Comparison of ENCODE assay signal across 8 cellular contexts in the genomic region with DNA sequence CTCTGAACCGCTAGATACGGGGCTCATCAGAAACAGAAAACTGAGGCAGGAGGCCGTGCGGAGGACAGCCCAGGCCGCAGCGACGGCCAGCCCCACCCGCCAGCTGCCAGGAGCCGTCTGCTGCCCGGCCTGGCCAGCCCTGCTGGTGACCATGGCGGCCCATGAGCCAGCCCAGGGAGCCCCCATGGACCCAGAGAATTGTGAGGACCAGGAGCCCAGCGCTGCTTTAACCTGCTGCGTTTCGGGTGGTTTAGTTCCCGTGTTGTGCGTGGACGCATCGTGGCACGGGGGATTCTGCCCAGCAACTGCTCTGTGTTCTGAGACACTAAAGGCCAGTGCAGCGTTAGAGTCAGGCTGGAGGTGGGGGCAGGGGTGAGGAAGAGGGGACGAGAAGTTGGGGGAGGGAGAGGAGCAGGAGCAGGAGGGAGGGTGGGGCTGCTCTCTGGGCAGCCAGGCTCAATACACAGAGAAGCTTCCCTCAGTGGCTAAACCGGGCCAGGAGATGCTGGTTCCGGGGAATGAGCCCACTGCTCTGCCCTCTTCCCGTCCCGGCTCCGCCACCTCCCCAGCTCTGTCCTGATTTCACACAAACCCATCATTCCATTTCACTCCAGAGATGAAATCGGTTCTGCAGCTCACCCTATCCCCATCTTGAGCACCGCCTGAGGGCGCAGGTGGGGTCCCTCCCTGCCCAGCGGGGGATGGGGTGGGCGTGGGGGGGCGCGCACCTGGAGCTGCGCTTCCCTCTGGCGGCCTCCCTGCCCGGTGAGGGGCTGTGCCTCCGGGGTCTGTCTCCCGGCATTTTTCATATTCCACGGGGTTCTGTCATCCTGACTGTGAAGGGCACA. TPM values are rescaled to one million over a fixed set of nuclear protein-coding genes. Genes with fewer than 3 reads are reported as not detected.
A peak's percentile ranks its signal among the peaks of the same experiment; 100 is the strongest.
DNase-seq lines count a peak whose midpoint lies in the region; ATAC-seq and TF ChIP-seq lines count a peak whose summit lies in the region.

No MANE protein-coding gene starts in this region.

- no peak overlapping the region for H3K4me2 ChIP-seq in PC-9

- intact Hi-C loops in dorsolateral prefrontal cortex (cut with DNase I): no loop called here
- intact Hi-C loops in PC-9 (cut with micrococcal nuclease; ENCODE audit: unreplicated experiment): no loop called here

- POLR2A ChIA-PET in BJ (lab: Charles Lee) (no interaction called here), PC-9 (lab: Charles Lee; ENCODE audit: unreplicated experiment) (interaction anchor here (0.6 kb wide), 1 partner anchor 240 kb away, joined by 4 read pairs; no protein-coding TSS in a partner anchor)

- peaks cover 3% of the 10 kb centered on the region for H3K9me3 Mint-ChIP-seq in natural killer cell treated with Interleukin-12 subunit alpha and Interleukin-12 subunit beta and Interleukin-15 and Interleukin-18, amount 100 ng/mL, for 72 hours

- no peaks in the 10 kb centered on the region for H3F3A ChIP-seq in PC-9 (ENCODE audit: insufficient read depth, low read depth)

- H3K79me2 ChIP-seq in PC-9 (ENCODE audit: low read depth): no peaks in the 10 kb centered on the region

- no peaks in the 10 kb centered on the region for H4K20me1 ChIP-seq in PC-9 (ENCODE audit: insufficient read depth)

- no TSS peak for BruUV-seq in PC-9 (replicated peaks; lab: Mats Ljungman, UMichigan)

- TF ChIP-seq CTCF in BJ (IDR thresholded peaks at IDR 0.05; ENCODE audit: insufficient read depth, low read depth, low read length) (no peak), NB4 (IDR thresholded peaks at IDR 0.05; ENCODE audit: low read depth, low read length) (no peak), dorsolateral prefrontal cortex (IDR thresholded peaks at IDR 0.05 in 54 of 56, conservative IDR thresholded peaks at IDR 0.05 in 2 of 56; ENCODE audit: low read depth in 1 of 56, partially characterized antibody in 56 of 56) (no peak), PC-9 (conservative IDR thresholded peaks at IDR 0.05) (no peak)

- ATAC-seq in natural killer cell treated with Interleukin-12 subunit alpha and Interleukin-12 subunit beta and Interleukin-15 and Interleukin-18, amount 100 ng/mL, for 72 hours: no peak

- peaks cover 1% of the 10 kb centered on the region; the same call in 1 of the 2 replicates for H3K27me3 ChIP-seq in BJ (ENCODE audit: control insufficient read depth, insufficient read depth, low read length)
- peaks cover 0 to 40% (median 0%) of the 10 kb centered on the region in 45 donors for H3K27me3 ChIP-seq in dorsolateral prefrontal cortex
- peaks cover 100% of the 10 kb centered on the region for H3K27me3 ChIP-seq in PC-9 (ENCODE audit: insufficient read depth, low read depth)

- H2AFZ ChIP-seq in PC-9: no peak overlapping the region

- TF ChIP-seq POLR2A in NB4 (IDR thresholded peaks at IDR 0.05; ENCODE audit: extremely low read depth, insufficient read length): no peak

- no peaks in the 10 kb centered on the region for H3K4me1 ChIP-seq in PC-9 (replicated peaks; ENCODE audit: insufficient read depth)

- H3K36me3 ChIP-seq in BJ (ENCODE audit: control insufficient read depth, insufficient read depth, low read length) (no peaks in the 10 kb centered on the region), PC-9 (ENCODE audit: low read depth) (no peaks in the 10 kb centered on the region)

- CTCF ChIA-PET in BJ (lab: Yijun Ruan, JAX) (no interaction called here), PC-9 (lab: Charles Lee) (interaction anchor here (0.6 kb wide), 1 partner anchor 241 kb away, joined by 3 read pairs; no protein-coding TSS in a partner anchor)

- H3K4me1 Mint-ChIP-seq in natural killer cell treated with Interleukin-12 subunit alpha and Interleukin-12 subunit beta and Interleukin-15 and Interleukin-18, amount 100 ng/mL, for 72 hours (ENCODE audit: low read depth in 2 of 2): peaks cover 11 to 17% of the 10 kb centered on the region in 2 donors

- DNase-seq in BJ (ENCODE audit: low read depth): no peak
- DNase-seq in NB4 (ENCODE audit: low read depth): no peak
- no peak for DNase-seq in dorsolateral prefrontal cortex
- DNase-seq in natural killer cell treated with Interleukin-12 subunit alpha and Interleukin-12 subunit beta and Interleukin-15 and Interleukin-18, amount 100 ng/mL, for 72 hours (ENCODE audit: low spot score): no peak
- DNase-seq in PC-9: no peak
- no peak for DNase-seq in SIG-M5 (lab: John Stamatoyannopoulos, UW)
- no peak for DNase-seq in activated effector memory CD4-positive, alpha-beta T cell treated with anti-CD3 and anti-CD28 coated beads, Interleukin-2, amount 50 U/mL, for 16 hours
- no peak for DNase-seq in NCI-H1694 (lab: John Stamatoyannopoulos, UW)

- peak overlapping the region; percentile 58 for H3K4me3 ChIP-seq in BJ (ENCODE audit: low read depth, low read length)
- peak overlapping the region; percentile 50 for H3K4me3 ChIP-seq in NB4 (ENCODE audit: low read depth, low read length)
- peak overlapping the region; percentile 6 to 80 (median 62) for H3K4me3 ChIP-seq in dorsolateral prefrontal cortex
- no peak overlapping the region for H3K4me3 ChIP-seq in PC-9

- H3K27me3 Mint-ChIP-seq in natural killer cell treated with Interleukin-12 subunit alpha and Interleukin-12 subunit beta and Interleukin-15 and Interleukin-18, amount 100 ng/mL, for 72 hours: peaks cover 0 to 2% of the 10 kb centered on the region in 2 donors

- H3K36me3 Mint-ChIP-seq in natural killer cell treated with Interleukin-12 subunit alpha and Interleukin-12 subunit beta and Interleukin-15 and Interleukin-18, amount 100 ng/mL, for 72 hours: peaks cover 5% of the 10 kb centered on the region

- peak overlapping the region in 33 of 59 donors; percentile 3 to 89 (median 62) for H3K27ac ChIP-seq in dorsolateral prefrontal cortex
- no peak overlapping the region for H3K27ac ChIP-seq in PC-9

- no peaks in the 10 kb centered on the region for H3K9me2 ChIP-seq in PC-9 (ENCODE audit: insufficient read depth)

- H3K4me3 Mint-ChIP-seq in natural killer cell treated with Interleukin-12 subunit alpha and Interleukin-12 subunit beta and Interleukin-15 and Interleukin-18, amount 100 ng/mL, for 72 hours: peak overlapping the region; percentile 91

- H3K9me3 ChIP-seq in PC-9 (ENCODE audit: insufficient read depth, low read depth): no peaks in the 10 kb centered on the region

- H3K27ac Mint-ChIP-seq in natural killer cell treated with Interleukin-12 subunit alpha and Interleukin-12 subunit beta and Interleukin-15 and Interleukin-18, amount 100 ng/mL, for 72 hours: peak overlapping the region; percentile 15 to 70

RNA-seq across cellular contexts. Expression of a gene that starts 44.4 kb away (rescaled TPM):
- 3.9 and 8.1 TPM in 2 replicates for polyA plus RNA-seq in BJ (2011; rRNA removed)
- 5.4 and 6.1 TPM in 2 replicates for polyA minus RNA-seq in BJ (2011; rRNA and poly(A)+ RNA removed)
- total RNA-seq in dorsolateral prefrontal cortex: 10 to 100 TPM; 10.5 to 25.2 (median 15.5) TPM
- 10 to 100 TPM; 28.0 to 48.2 TPM for total RNA-seq in natural killer cell treated with Interleukin-12 subunit alpha and Interleukin-12 subunit beta and Interleukin-15 and Interleukin-18, amount 100 ng/mL, for 72 hours
- total RNA-seq in PC-9 (2021): 24.1 and 27.1 TPM in 2 replicates

RNA-seq across cellular contexts. Expression of a gene that starts 44.6 kb away (rescaled TPM):
- 5.3 and 8.2 TPM in 2 replicates for polyA plus RNA-seq in BJ (2011; rRNA removed)
- 4.7 and 6.9 TPM in 2 replicates for polyA minus RNA-seq in BJ (2011; rRNA and poly(A)+ RNA removed)
- total RNA-seq in dorsolateral prefrontal cortex (10 to 100 TPM; 20.7 to 53.2 (median 34.1) TPM), PC-9 (2021) (16.2 and 19.7 TPM in 2 replicates)
- 10 to 100 TPM; 29.5 to 83.7 TPM for total RNA-seq in natural killer cell treated with Interleukin-12 subunit alpha and Interleukin-12 subunit beta and Interleukin-15 and Interleukin-18, amount 100 ng/mL, for 72 hours
